Comparison of ENCODE assay signal across 16 cellular contexts in genomic region chr5:151148583-151148982, GRCh38. TPM values are rescaled to one million over a fixed set of nuclear protein-coding genes. Genes with fewer than 3 reads are reported as not detected.
DNase-seq lines count a peak whose midpoint lies in the region; ATAC-seq lines count a peak whose summit lies in the region.
"Had no signal": no experiment of that assay in that cellular context is flagged by ENCODE, and none has a peak within 500 bp of the region (broad histone marks: within the 10 kb centered on the region; RNA-seq: fewer than 3 reads in every experiment).

No MANE protein-coding gene starts in this region.

- ATAC-seq in aorta (ENCODE audit: low FRiP score): no peak
- ATAC-seq: psoas muscle had no signal

- H3K36me3 ChIP-seq in thymus (ENCODE audit: control insufficient read depth, insufficient read depth): peaks cover 31% of the 10 kb centered on the region
- H3K36me3 ChIP-seq in aorta (ENCODE audit: control insufficient read depth in 1 of 2, insufficient read depth in 2 of 2, low read length in 1 of 2): no peaks in the 10 kb centered on the region
- H3K36me3 ChIP-seq: WERI-Rb-1 had no signal

- H3K36me3 Mint-ChIP-seq in activated naive CD4-positive, alpha-beta T cell treated with anti-CD3 and anti-CD28 coated beads, Interleukin-2, amount 10 ng/mL, durations not matched to agents 7 days and 5 days: peaks cover 75% of the 10 kb centered on the region
- H3K36me3 Mint-ChIP-seq in activated T-helper 1 cell treated with anti-CD3 and anti-CD28 coated beads, Interleukin-12 subunit alpha, Interleukin-12 subunit beta, Interleukin-2, Interleukin-4 antibody, amounts not matched to agents 30 ng/mL and 10 ng/mL and 1 ng/mL, durations not matched to agents 14 hours and 24 hours and 36 hours (ENCODE audit: low read depth): peaks cover 51% of the 10 kb centered on the region
- H3K36me3 Mint-ChIP-seq in immature natural killer cell: peaks cover 5 to 33% (median 17%) of the 10 kb centered on the region in 3 donors

- H3K27ac ChIP-seq in thymus (ENCODE audit: low read depth) (peak overlapping the region; percentile 78), aorta (ENCODE audit: low read depth in 1 of 2, low read length in 2 of 2) (no peak overlapping the region)
- H3K27ac ChIP-seq: epithelial cell of prostate, left ventricle myocardium inferior, WERI-Rb-1 had no signal

- H3K4me3 ChIP-seq in thymus (ENCODE audit: low read length): no peak overlapping the region
- no peak overlapping the region for H3K4me3 ChIP-seq in aorta (ENCODE audit: low read length in 2 of 2)
- H3K4me3 ChIP-seq: left ventricle myocardium inferior, psoas muscle had no signal

- WGBS in thymus: 47% methylated on average over 7 of the region's 7 CpGs
- 74 to 83% methylated on average over 7 of the region's 7 CpGs for WGBS in aorta, 2 donors

- H3K4me1 ChIP-seq in thymus (ENCODE audit: control insufficient read depth, insufficient read depth, low read length) (peaks cover 58% of the 10 kb centered on the region), aorta (ENCODE audit: control insufficient read depth in 1 of 2, insufficient read depth in 2 of 2, low read length in 2 of 2) (peaks cover 0 to 3% of the 10 kb centered on the region in 2 donors)

- no peaks in the 10 kb centered on the region for H3K9me3 ChIP-seq in thymus (ENCODE audit: control insufficient read depth)
- H3K9me3 ChIP-seq in aorta (ENCODE audit: control insufficient read depth, low read length): no peaks in the 10 kb centered on the region
- H3K9me3 ChIP-seq: left ventricle myocardium inferior, psoas muscle had no signal

- H3K27me3 Mint-ChIP-seq in activated naive CD4-positive, alpha-beta T cell treated with anti-CD3 and anti-CD28 coated beads, Interleukin-2, amount 10 ng/mL, durations not matched to agents 7 days and 5 days: no peaks in the 10 kb centered on the region
- H3K27me3 Mint-ChIP-seq in activated T-helper 1 cell treated with anti-CD3 and anti-CD28 coated beads, Interleukin-12 subunit alpha, Interleukin-12 subunit beta, Interleukin-2, Interleukin-4 antibody, amounts not matched to agents 30 ng/mL and 10 ng/mL and 1 ng/mL, durations not matched to agents 14 hours and 24 hours and 36 hours (ENCODE audit: insufficient read depth): no peaks in the 10 kb centered on the region
- H3K27me3 Mint-ChIP-seq in immature natural killer cell (ENCODE audit: low read depth in 3 of 3): peaks cover 0 to 7% (median 2%) of the 10 kb centered on the region in 3 donors

- H3K4me3 Mint-ChIP-seq in activated naive CD4-positive, alpha-beta T cell treated with anti-CD3 and anti-CD28 coated beads, Interleukin-2, amount 10 ng/mL, durations not matched to agents 7 days and 5 days: peak overlapping the region; percentile 27
- peak overlapping the region; percentile 51 for H3K4me3 Mint-ChIP-seq in activated T-helper 1 cell treated with anti-CD3 and anti-CD28 coated beads, Interleukin-12 subunit alpha, Interleukin-12 subunit beta, Interleukin-2, Interleukin-4 antibody, amounts not matched to agents 30 ng/mL and 10 ng/mL and 1 ng/mL, durations not matched to agents 14 hours and 24 hours and 36 hours
- peak overlapping the region; percentile 75 to 86 (median 78) for H3K4me3 Mint-ChIP-seq in immature natural killer cell

- H3K27me3 ChIP-seq in thymus (ENCODE audit: control insufficient read depth, insufficient read depth) (no peaks in the 10 kb centered on the region), aorta (ENCODE audit: control insufficient read depth in 1 of 2, insufficient read depth in 2 of 2, low read length in 1 of 2) (no peaks in the 10 kb centered on the region)

- CTCF ChIA-PET in activated naive CD4-positive, alpha-beta T cell treated with anti-CD3 and anti-CD28 coated beads, Interleukin-2, amount 10 ng/mL, durations not matched to agents 7 days and 5 days (lab: Charles Lee): interaction anchor here (1.0 to 6.7 kb wide), 6 partner anchors 11 to 28 kb away, joined by 3 to 46 read pairs (median 4); no protein-coding TSS in a partner anchor

- H3K9me3 Mint-ChIP-seq in activated naive CD4-positive, alpha-beta T cell treated with anti-CD3 and anti-CD28 coated beads, Interleukin-2, amount 10 ng/mL, durations not matched to agents 7 days and 5 days: no peaks in the 10 kb centered on the region
- H3K9me3 Mint-ChIP-seq in activated T-helper 1 cell treated with anti-CD3 and anti-CD28 coated beads, Interleukin-12 subunit alpha, Interleukin-12 subunit beta, Interleukin-2, Interleukin-4 antibody, amounts not matched to agents 30 ng/mL and 10 ng/mL and 1 ng/mL, durations not matched to agents 14 hours and 24 hours and 36 hours: no peaks in the 10 kb centered on the region
- H3K9me3 Mint-ChIP-seq in immature natural killer cell: no peaks in the 10 kb centered on the region

- intact Hi-C loops in activated T-helper 1 cell treated with anti-CD3 and anti-CD28 coated beads, Interleukin-12 subunit alpha, Interleukin-12 subunit beta, Interleukin-2, Interleukin-4 antibody, amounts not matched to agents 30 ng/mL and 10 ng/mL and 1 ng/mL, durations not matched to agents 14 hours and 24 hours and 36 hours (cut with micrococcal nuclease): no loop called here
- intact Hi-C loops in aorta (cut with DNase I): no loop called here

- peaks cover 100% of the 10 kb centered on the region for H3K4me1 Mint-ChIP-seq in activated naive CD4-positive, alpha-beta T cell treated with anti-CD3 and anti-CD28 coated beads, Interleukin-2, amount 10 ng/mL, durations not matched to agents 7 days and 5 days
- peaks cover 92% of the 10 kb centered on the region for H3K4me1 Mint-ChIP-seq in activated T-helper 1 cell treated with anti-CD3 and anti-CD28 coated beads, Interleukin-12 subunit alpha, Interleukin-12 subunit beta, Interleukin-2, Interleukin-4 antibody, amounts not matched to agents 30 ng/mL and 10 ng/mL and 1 ng/mL, durations not matched to agents 14 hours and 24 hours and 36 hours (ENCODE audit: low read depth)
- peaks cover 98 to 100% of the 10 kb centered on the region in 2 donors for H3K4me1 Mint-ChIP-seq in immature natural killer cell

- DNase-seq in activated naive CD4-positive, alpha-beta T cell treated with anti-CD3 and anti-CD28 coated beads, Interleukin-2, amount 10 ng/mL, durations not matched to agents 7 days and 5 days: peak; percentile 41
- no peak for DNase-seq in activated naive CD4-positive, alpha-beta T cell treated with anti-CD3 and anti-CD28 coated beads, Interleukin-2, amount 50 U/mL, for 16 hours
- DNase-seq in activated T-helper 1 cell treated with anti-CD3 and anti-CD28 coated beads, Interleukin-12 subunit alpha, Interleukin-12 subunit beta, Interleukin-2, Interleukin-4 antibody, amounts not matched to agents 30 ng/mL and 10 ng/mL and 1 ng/mL, durations not matched to agents 14 hours and 24 hours and 36 hours (ENCODE audit: low spot score): no peak
- peak; percentile 58 to 66 (median 64) for DNase-seq in immature natural killer cell
- no peak for DNase-seq in NCI-H1436 treated with DMSO at 0.1 percent for 48 hours (lab: John Stamatoyannopoulos, UW)
- no peak for DNase-seq in aorta
- DNase-seq in GM19238 (ENCODE audit: insufficient read length, low spot score): no peak
- DNase-seq: activated CD8-positive, alpha-beta memory T cell treated with anti-CD3 and anti-CD28 coated beads, Interleukin-2, amount 50 U/mL, for 4 hours; COR-L47; left ventricle myocardium inferior; NCI-H146; NCI-H226; psoas muscle; WERI-Rb-1 had no signal

- peak overlapping the region; percentile 94 for H3K27ac Mint-ChIP-seq in activated naive CD4-positive, alpha-beta T cell treated with anti-CD3 and anti-CD28 coated beads, Interleukin-2, amount 10 ng/mL, durations not matched to agents 7 days and 5 days
- peak overlapping the region; percentile 96 for H3K27ac Mint-ChIP-seq in activated T-helper 1 cell treated with anti-CD3 and anti-CD28 coated beads, Interleukin-12 subunit alpha, Interleukin-12 subunit beta, Interleukin-2, Interleukin-4 antibody, amounts not matched to agents 30 ng/mL and 10 ng/mL and 1 ng/mL, durations not matched to agents 14 hours and 24 hours and 36 hours
- peak overlapping the region; percentile 86 to 97 (median 92) for H3K27ac Mint-ChIP-seq in immature natural killer cell

RNA-seq across cellular contexts. Expression of gene ANXA6, which starts 9.0 kb away (rescaled TPM):
- total RNA-seq in activated T-helper 1 cell treated with anti-CD3 and anti-CD28 coated beads, Interleukin-12 subunit alpha, Interleukin-12 subunit beta, Interleukin-2, Interleukin-4 antibody, amounts not matched to agents 30 ng/mL and 10 ng/mL and 1 ng/mL, durations not matched to agents 14 hours and 24 hours and 36 hours: 286 and 301 TPM in 2 replicates
- polyA plus RNA-seq in immature natural killer cell (100 to 1,000 TPM; 313 to 679 (median 395) TPM), thymus (122 TPM), aorta (100 to 1,000 TPM in 1 of 2 donors, 10 to 100 TPM in 1; 93.4 to 187 TPM)
- 100 to 1,000 TPM; 277 to 284 TPM for total RNA-seq in aorta

Comparison
In these comparisons a context has a peak if more than half of its experiments do, and no peak if none do; other contexts are left out.
1. DNase-seq: peak in activated naive CD4-positive, alpha-beta T cell treated with anti-CD3 and anti-CD28 coated beads, Interleukin-2, amount 10 ng/mL, durations not matched to agents 7 days and 5 days (single experiment) and immature natural killer cell (3 of 3); none in activated naive CD4-positive, alpha-beta T cell treated with anti-CD3 and anti-CD28 coated beads, Interleukin-2, amount 50 U/mL, for 16 hours (single experiment), activated T-helper 1 cell treated with anti-CD3 and anti-CD28 coated beads, Interleukin-12 subunit alpha, Interleukin-12 subunit beta, Interleukin-2, Interleukin-4 antibody, amounts not matched to agents 30 ng/mL and 10 ng/mL and 1 ng/mL, durations not matched to agents 14 hours and 24 hours and 36 hours (single experiment), NCI-H1436 treated with DMSO at 0.1 percent for 48 hours (single experiment), aorta (0 of 2) and GM19238 (single experiment).
2. H3K4me3 Mint-ChIP-seq: peak in every context shown above with its lines; median percentile 78 in immature natural killer cell; 51 in activated T-helper 1 cell treated with anti-CD3 and anti-CD28 coated beads, Interleukin-12 subunit alpha, Interleukin-12 subunit beta, Interleukin-2, Interleukin-4 antibody, amounts not matched to agents 30 ng/mL and 10 ng/mL and 1 ng/mL, durations not matched to agents 14 hours and 24 hours and 36 hours; 27 in activated naive CD4-positive, alpha-beta T cell treated with anti-CD3 and anti-CD28 coated beads, Interleukin-2, amount 10 ng/mL, durations not matched to agents 7 days and 5 days.
3. Peak in every context shown above with its lines, with median percentiles within 50 percentile points of each other: H3K27ac Mint-ChIP-seq.